ENCODE assay signal across 11 cellular contexts in the genomic region with DNA sequence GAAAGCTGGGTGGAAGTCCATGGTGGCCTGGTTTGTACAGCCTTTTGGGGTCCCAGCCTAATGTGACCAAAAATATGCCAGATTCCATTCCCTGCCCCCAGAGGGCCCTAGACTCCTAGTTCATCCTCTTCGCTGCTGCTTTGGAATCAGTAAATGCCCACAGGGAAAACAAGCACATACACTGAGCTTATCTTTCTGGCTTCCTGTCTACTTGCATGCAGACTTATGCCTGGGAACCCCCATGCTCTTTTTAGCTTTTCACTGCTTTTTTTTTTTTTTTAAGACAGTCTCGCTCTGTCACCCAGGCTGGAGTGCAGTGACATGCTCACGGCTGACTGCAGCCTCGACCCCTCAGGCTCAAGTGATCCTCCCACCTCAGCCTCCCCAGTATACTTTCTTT. TPM values are rescaled to one million over a fixed set of nuclear protein-coding genes. Genes with fewer than 3 reads are reported as not detected.
DNase-seq lines count a peak whose midpoint lies in the region; ATAC-seq, FAIRE-seq and TF ChIP-seq lines count a peak whose summit lies in the region.
"Had no signal": no experiment of that assay in that cellular context is flagged by ENCODE, and none has a peak within 500 bp of the region (broad histone marks: within the 10 kb centered on the region; RNA-seq: fewer than 3 reads in every experiment).

No MANE protein-coding gene starts in this region.

- no peaks in the 10 kb centered on the region for H4K20me1 ChIP-seq in SK-N-SH (ENCODE audit: insufficient read depth)

- POLR2A ChIA-PET in A549 (lab: Yijun Ruan, JAX) (interaction anchor here (2.7 kb wide), 1 partner anchor 62 kb away, joined by 9 read pairs; a partner anchor contains a TSS), SK-N-SH (lab: Yijun Ruan, JAX) (no interaction called here)

- TF ChIP-seq EP300 in A549 (IDR thresholded peaks at IDR 0.05) (no peak), SK-N-SH (IDR thresholded peaks at IDR 0.05; ENCODE audit: borderline replicate concordance in 1 of 2, low read depth in 1 of 2, low read length in 1 of 2) (no peak)

- 47% methylated on average over 4 of the region's 4 CpGs for WGBS in A549 (ENCODE audit: missing lambda C conversion rate)
- WGBS in SK-N-SH (ENCODE audit: low lambda C conversion rate), result 67% methylated on average over 4 of the region's 4 CpGs

- intact Hi-C loops in left ventricle myocardium superior (cut with micrococcal nuclease), result no loop called here

- H3K9me3 ChIP-seq in A549 (no peaks in the 10 kb centered on the region), SK-N-SH (no peaks in the 10 kb centered on the region)
- H3K9me3 ChIP-seq: esophagus muscularis mucosa, SJSA1 had no signal

- H2AFZ ChIP-seq in SK-N-SH (ENCODE audit: low read depth), result no peak overlapping the region

- H3K79me2 ChIP-seq in SK-N-SH (ENCODE audit: insufficient read depth), result no peaks in the 10 kb centered on the region

- H3K36me3 ChIP-seq in H7 (replicated peaks; ENCODE audit: control insufficient read depth, insufficient read depth, low read length) (no peaks in the 10 kb centered on the region), SK-N-SH (replicated peaks in 1 of 2; ENCODE audit: control insufficient read depth in 1 of 2, insufficient read depth in 2 of 2, low read length in 1 of 2) (no peaks in the 10 kb centered on the region)
- H3K36me3 ChIP-seq: esophagus muscularis mucosa, SJSA1 had no signal

- peaks cover 7% of the 10 kb centered on the region for H3F3A ChIP-seq in SK-N-SH (replicated peaks; ENCODE audit: insufficient read depth)

- FAIRE-seq in A549 (lab: Jason Lieb, UNC), result no peak

- H3K4me2 ChIP-seq in A549, result peak overlapping the region; percentile 99
- no peak overlapping the region for H3K4me2 ChIP-seq in SK-N-SH

- no peak for TF ChIP-seq POLR2A in A549 (IDR thresholded peaks at IDR 0.05; ENCODE audit: low read length)

- CTCF ChIA-PET in A549 (lab: Yijun Ruan, JAX) (interaction anchor here (0.6 to 10.8 kb wide), 18 partner anchors 8 to 559 kb away, joined by 3 to 168 read pairs (median 4); a partner anchor contains a TSS), SK-N-SH (lab: Yijun Ruan, JAX) (interaction anchor here (0.6 to 2.3 kb wide), 20 partner anchors 9 to 522 kb away, joined by 3 to 10 read pairs (median 4); a partner anchor contains a TSS)

- no peak overlapping the region for H3K9ac ChIP-seq in SK-N-SH

- peak; percentile 38; the same call in 2 of the 3 replicates for TF ChIP-seq CTCF in A549 (IDR thresholded peaks at IDR 0.05)
- TF ChIP-seq CTCF in SK-N-SH (IDR thresholded peaks at IDR 0.05), result peak; percentile 44

- peaks cover 39% of the 10 kb centered on the region for H3K4me1 ChIP-seq in A549
- peaks cover 0 to 10% of the 10 kb centered on the region in 2 experiments; a peak in 1 of 4 replicates for H3K4me1 ChIP-seq in SK-N-SH (ENCODE audit: control insufficient read depth in 1 of 2, insufficient read depth in 2 of 2, low read depth in 1 of 2, low read length in 1 of 2)

- peak overlapping the region; percentile 20; the same call in 1 of the 3 replicates for H3K4me3 ChIP-seq in A549
- H3K4me3 ChIP-seq in H7 (ENCODE audit: insufficient read depth, low read depth, low read length), result no peak overlapping the region
- no peak overlapping the region for H3K4me3 ChIP-seq in SK-N-SH (ENCODE audit: low read depth in 2 of 2, low read length in 1 of 2)
- H3K4me3 ChIP-seq: esophagus muscularis mucosa, SJSA1 had no signal

- ATAC-seq in A549 (peak; percentile 27 to 58; a peak in 3 of 6 replicates), left ventricle myocardium superior (peak; percentile 53), HG03139 (IDR thresholded peaks at IDR 0.05; ENCODE audit: unreplicated experiment) (no peak)
- ATAC-seq: CD8-positive, alpha-beta T cell had no signal

- peak; percentile 49 to 67 for DNase-seq in A549 (ENCODE audit: low read depth in 1 of 2, low spot score in 1 of 2)
- DNase-seq in H7, result peak; percentile 69
- peak; percentile 82 for DNase-seq in SK-N-SH
- DNase-seq in left ventricle myocardium superior, result no peak
- DNase-seq in caudate nucleus (lab: John Stamatoyannopoulos, UW), result no peak
- no peak for DNase-seq in HUDEP-2 (lab: John Stamatoyannopoulos, UW; ENCODE audit: unreplicated experiment in 76 of 76)
- DNase-seq in activated naive CD4-positive, alpha-beta T cell treated with anti-CD3 and anti-CD28 coated beads, Interleukin-2, amount 50 U/mL, for 16 hours, result no peak
- DNase-seq: CD8-positive, alpha-beta T cell had no signal

- H3K27ac ChIP-seq in A549 (peak overlapping the region; percentile 80 to 83), SK-N-SH (ENCODE audit: low read depth in 2 of 2, low read length in 1 of 2) (no peak overlapping the region), caudate nucleus (ENCODE audit: low read depth, low read length) (no peak overlapping the region)
- H3K27ac ChIP-seq: SJSA1 had no signal

- no peaks in the 10 kb centered on the region for H3K9me2 ChIP-seq in SK-N-SH

- TF ChIP-seq RAD21 in A549 (conservative IDR thresholded peaks at IDR 0.05 in 1 of 2, IDR thresholded peaks at IDR 0.05 in 1 of 2) (peak; percentile 6 to 45; a peak in 3 of 5 replicates), SK-N-SH (IDR thresholded peaks at IDR 0.05; ENCODE audit: low read length) (peak; percentile 52)

- H3K27me3 ChIP-seq in H7 (ENCODE audit: control insufficient read depth, insufficient read depth, low read length), result no peaks in the 10 kb centered on the region
- no peaks in the 10 kb centered on the region for H3K27me3 ChIP-seq in SK-N-SH (ENCODE audit: insufficient read depth)
- H3K27me3 ChIP-seq: esophagus muscularis mucosa had no signal

TF ChIP-seq in A549, 52 proteins besides CTCF, POLR2A, EP300 and RAD21:
- no peak for TF ChIP-seq RFX5 (IDR thresholded peaks at IDR 0.05)
- 0 out of 3 replicates have a peak, but pooled peaks have one; percentile 25 for TF ChIP-seq SMC3 (IDR thresholded peaks at IDR 0.05)

TF ChIP-seq in SK-N-SH, 30 proteins besides CTCF, POLR2A, EP300 and RAD21 (continues in another document):
- TF ChIP-seq, protein P1, sequence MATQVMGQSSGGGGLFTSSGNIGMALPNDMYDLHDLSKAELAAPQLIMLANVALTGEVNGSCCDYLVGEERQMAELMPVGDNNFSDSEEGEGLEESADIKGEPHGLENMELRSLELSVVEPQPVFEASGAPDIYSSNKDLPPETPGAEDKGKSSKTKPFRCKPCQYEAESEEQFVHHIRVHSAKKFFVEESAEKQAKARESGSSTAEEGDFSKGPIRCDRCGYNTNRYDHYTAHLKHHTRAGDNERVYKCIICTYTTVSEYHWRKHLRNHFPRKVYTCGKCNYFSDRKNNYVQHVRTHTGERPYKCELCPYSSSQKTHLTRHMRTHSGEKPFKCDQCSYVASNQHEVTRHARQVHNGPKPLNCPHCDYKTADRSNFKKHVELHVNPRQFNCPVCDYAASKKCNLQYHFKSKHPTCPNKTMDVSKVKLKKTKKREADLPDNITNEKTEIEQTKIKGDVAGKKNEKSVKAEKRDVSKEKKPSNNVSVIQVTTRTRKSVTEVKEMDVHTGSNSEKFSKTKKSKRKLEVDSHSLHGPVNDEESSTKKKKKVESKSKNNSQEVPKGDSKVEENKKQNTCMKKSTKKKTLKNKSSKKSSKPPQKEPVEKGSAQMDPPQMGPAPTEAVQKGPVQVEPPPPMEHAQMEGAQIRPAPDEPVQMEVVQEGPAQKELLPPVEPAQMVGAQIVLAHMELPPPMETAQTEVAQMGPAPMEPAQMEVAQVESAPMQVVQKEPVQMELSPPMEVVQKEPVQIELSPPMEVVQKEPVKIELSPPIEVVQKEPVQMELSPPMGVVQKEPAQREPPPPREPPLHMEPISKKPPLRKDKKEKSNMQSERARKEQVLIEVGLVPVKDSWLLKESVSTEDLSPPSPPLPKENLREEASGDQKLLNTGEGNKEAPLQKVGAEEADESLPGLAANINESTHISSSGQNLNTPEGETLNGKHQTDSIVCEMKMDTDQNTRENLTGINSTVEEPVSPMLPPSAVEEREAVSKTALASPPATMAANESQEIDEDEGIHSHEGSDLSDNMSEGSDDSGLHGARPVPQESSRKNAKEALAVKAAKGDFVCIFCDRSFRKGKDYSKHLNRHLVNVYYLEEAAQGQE (IDR thresholded peaks at IDR 0.05; ENCODE audit: low read depth, low read length), result no peak
- TF ChIP-seq SMC3 (IDR thresholded peaks at IDR 0.05; ENCODE audit: low read depth, low read length) (0 out of 2 replicates have a peak, but pooled peaks have one; percentile 12), FOXJ3 (CRISPR knock-in tag; IDR thresholded peaks at IDR 0.05) (no peak), SIN3A (IDR thresholded peaks at IDR 0.05; ENCODE audit: borderline replicate concordance, low read depth, low read length) (no peak)
- TF ChIP-seq, protein P2, sequence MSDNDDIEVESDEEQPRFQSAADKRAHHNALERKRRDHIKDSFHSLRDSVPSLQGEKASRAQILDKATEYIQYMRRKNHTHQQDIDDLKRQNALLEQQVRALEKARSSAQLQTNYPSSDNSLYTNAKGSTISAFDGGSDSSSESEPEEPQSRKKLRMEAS (IDR thresholded peaks at IDR 0.05; ENCODE audit: low read depth), result no peak

RNA-seq across cellular contexts. Expression of a gene that starts 6.2 kb away (rescaled TPM):
- polyA plus RNA-seq in A549 (2011; rRNA removed) (not detected in 2 replicates), A549 (2017; fragmentation: RNase III; extraction: RNeasy Plus Mini Kit Qiagen cat#74134 plus additional on column Dnase treatment) (not detected in 3 replicates), SK-N-SH (2012; rRNA removed) (not detected in 2 replicates)
- polyA plus RNA-seq in A549 (2012; cell fraction: cytosol; rRNA removed), result 0.03 TPM in 1 of 2 replicates, not detected in the other
- not detected in 2 replicates for polyA plus RNA-seq in A549 (2012; cell fraction: nucleus; rRNA removed)
- not detected in 2 replicates for polyA minus RNA-seq in A549 (2011; rRNA and poly(A)+ RNA removed)
- total RNA-seq in H7 (2014; rRNA removed; shearing (Covaris generic)), result not detected in 2 replicates
- not detected in 2 replicates for polyA plus RNA-seq in SK-N-SH (2012; cell fraction: cytosol; rRNA removed)
- not detected in 2 replicates for polyA plus RNA-seq in SK-N-SH (2012; cell fraction: nucleus; rRNA removed)
- total RNA-seq in left ventricle myocardium superior, result 19.1 TPM
- total RNA-seq: CD8-positive, alpha-beta T cell; SJSA1 had no signal

RNA-seq across cellular contexts. Expression of a gene that starts 7.9 kb away (rescaled TPM):
- polyA plus RNA-seq in A549 (2011; rRNA removed) (15.5 and 20.3 TPM in 2 replicates), A549 (2017; fragmentation: RNase III; extraction: RNeasy Plus Mini Kit Qiagen cat#74134 plus additional on column Dnase treatment) (21.4 to 27.4 TPM (median 25.3 TPM) in 3 replicates), SK-N-SH (2012; rRNA removed) (12.5 and 14.1 TPM in 2 replicates)
- polyA plus RNA-seq in A549 (2012; cell fraction: cytosol; rRNA removed), result 22.5 and 23.2 TPM in 2 replicates
- polyA plus RNA-seq in A549 (2012; cell fraction: nucleus; rRNA removed), result 121 and 123 TPM in 2 replicates
- polyA minus RNA-seq in A549 (2011; rRNA and poly(A)+ RNA removed), result 11.6 and 14.8 TPM in 2 replicates
- 7.7 and 8.3 TPM in 2 replicates for total RNA-seq in H7 (2014; rRNA removed; shearing (Covaris generic))
- polyA plus RNA-seq in SK-N-SH (2012; cell fraction: cytosol; rRNA removed), result 3.9 and 6.1 TPM in 2 replicates
- 77.4 and 80.4 TPM in 2 replicates for polyA plus RNA-seq in SK-N-SH (2012; cell fraction: nucleus; rRNA removed)
- 55.5 TPM for total RNA-seq in left ventricle myocardium superior
- total RNA-seq: CD8-positive, alpha-beta T cell had no signal

Comparison
In these comparisons a context has a peak if more than half of its experiments do, and no peak if none do; other contexts are left out.
1. DNase-seq: peak in A549 (2 of 2), H7 (single experiment) and SK-N-SH (single experiment); none in left ventricle myocardium superior (single experiment), caudate nucleus (0 of 61), HUDEP-2 (0 of 76) and activated naive CD4-positive, alpha-beta T cell treated with anti-CD3 and anti-CD28 coated beads, Interleukin-2, amount 50 U/mL, for 16 hours (single experiment).
2. H3K27ac ChIP-seq: peak in A549 (2 of 2); none in SK-N-SH (0 of 2) and caudate nucleus (single experiment).
3. RNA of a gene that starts 6.2 kb away (total RNA-seq): 19.1 TPM in left ventricle myocardium superior (single experiment); not detected in H7; every median in the first group is over 10 times any median in the second.